Comparison of ENCODE assay signal across 11 cellular contexts in the genomic region with DNA sequence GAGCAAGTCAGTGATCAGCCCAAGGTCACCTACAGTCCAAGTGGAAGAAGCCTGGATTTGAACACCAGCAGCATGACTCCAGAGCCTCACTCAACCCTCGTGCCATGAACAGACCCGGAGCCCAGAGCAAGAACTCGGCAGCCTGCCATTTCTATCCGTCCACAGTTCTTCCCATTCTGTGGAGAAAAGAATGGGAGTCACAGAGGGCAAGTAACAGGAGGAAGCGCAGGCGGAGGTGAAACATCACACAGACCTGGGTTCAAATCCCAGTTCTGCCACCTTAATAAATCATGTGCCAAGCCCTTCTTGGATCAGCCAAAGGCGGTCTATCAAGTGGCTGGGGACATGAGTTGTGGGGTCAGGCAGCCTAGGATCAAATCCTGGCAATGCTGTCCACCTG. TPM values are rescaled to one million over a fixed set of nuclear protein-coding genes. Genes with fewer than 3 reads are reported as not detected.
DNase-seq lines count a peak whose midpoint lies in the region; ATAC-seq, FAIRE-seq and TF ChIP-seq lines count a peak whose summit lies in the region.
"Had no signal": no experiment of that assay in that cellular context is flagged by ENCODE, and none has a peak within 500 bp of the region (broad histone marks: within the 10 kb centered on the region; RNA-seq: fewer than 3 reads in every experiment).

No MANE protein-coding gene starts in this region.

- intact Hi-C loops in GM12878 (cut with micrococcal nuclease; ENCODE audit: unreplicated experiment): no loop called here

- peak; percentile 3 for DNase-seq in H7
- no peak for DNase-seq in GM12878 (ENCODE audit: low read depth, low spot score)
- no peak for DNase-seq in naive B cell
- no peak for DNase-seq in NCI-H510A (lab: John Stamatoyannopoulos, UW)
- no peak for DNase-seq in NCI-H510A treated with DMSO at 0.1 percent for 48 hours (lab: John Stamatoyannopoulos, UW)
- no peak for DNase-seq in activated CD4-positive, CD25-positive, alpha-beta regulatory T cell (lab: John Stamatoyannopoulos, UW)
- no peak for DNase-seq in dedifferentiated amniotic fluid mesenchymal stem cell (ENCODE audit: extremely low spot score)
- DNase-seq: Caco-2, NCI-H524 treated with DMSO at 0.1 percent for 48 hours had no signal

- H3K27ac Mint-ChIP-seq in naive B cell: peak overlapping the region; percentile 56 to 96 (median 87)

- POLR2A ChIA-PET in GM12878 (lab: Charles Lee): interaction anchor here (0.6 to 1.4 kb wide), 3 partner anchors 11 to 36 kb away, joined by 3 read pairs; no protein-coding TSS in a partner anchor

- H3K27me3 Mint-ChIP-seq in naive B cell: no peaks in the 10 kb centered on the region

- H4K20me1 ChIP-seq in GM12878 (ENCODE audit: control insufficient read depth, insufficient read depth): no peaks in the 10 kb centered on the region

- TF ChIP-seq RAD21 in GM12878 (IDR thresholded peaks at IDR 0.05; ENCODE audit: insufficient read depth, low read depth, low read length): no peak

- H2AFZ ChIP-seq in ACC112 (ENCODE audit: low read length, unreplicated experiment) (no peak overlapping the region), GM12878 (ENCODE audit: control insufficient read depth, low read depth, low read length) (no peak overlapping the region)

- no peak for FAIRE-seq in GM12878 (lab: Jason Lieb, UNC)

- H3K27me3 ChIP-seq in ACC112 (ENCODE audit: insufficient read depth, low read length) (no peaks in the 10 kb centered on the region), H7 (ENCODE audit: control insufficient read depth, insufficient read depth, low read length) (peaks cover 23% of the 10 kb centered on the region), GM12878 (replicated peaks in 1 of 2; ENCODE audit: control insufficient read depth in 2 of 2, insufficient read depth in 2 of 2, low read length in 1 of 2) (no peaks in the 10 kb centered on the region)

- no peaks in the 10 kb centered on the region for H3K9me3 Mint-ChIP-seq in naive B cell

- no peaks in the 10 kb centered on the region for H3K36me3 ChIP-seq in ACC112 (ENCODE audit: insufficient read depth, low read length)
- H3K36me3 ChIP-seq in H7 (replicated peaks; ENCODE audit: control insufficient read depth, insufficient read depth, low read length): no peaks in the 10 kb centered on the region
- H3K36me3 ChIP-seq in GM12878 (ENCODE audit: control insufficient read depth in 2 of 2, insufficient read depth in 2 of 2, low read length in 1 of 2): peaks cover 0 to 2% of the 10 kb centered on the region in 2 experiments; a peak in 1 of 4 replicates
- H3K36me3 ChIP-seq: prostate gland had no signal

- H3K36me3 Mint-ChIP-seq in naive B cell: no peaks in the 10 kb centered on the region

- 5% methylated on average over 7 of the region's 7 CpGs for WGBS in GM12878 (ENCODE audit: insufficient coverage, insufficient replicate concordance, low lambda C conversion rate, missing lambda C conversion rate)

- H3K4me3 ChIP-seq in ACC112 (ENCODE audit: low read depth, low read length) (no peak overlapping the region), H7 (ENCODE audit: insufficient read depth, low read depth, low read length) (no peak overlapping the region), GM12878 (peak overlapping the region; percentile 99)
- H3K4me3 ChIP-seq: prostate gland had no signal

- H3K79me2 ChIP-seq in ACC112 (ENCODE audit: control insufficient read depth, insufficient read depth, low read length, unreplicated experiment): peaks cover 5% of the 10 kb centered on the region
- H3K79me2 ChIP-seq in GM12878 (ENCODE audit: control insufficient read depth, insufficient read depth, low read length): peaks cover 91% of the 10 kb centered on the region

- CTCF ChIA-PET in GM12878 (lab: Yijun Ruan, JAX): interaction anchor here (0.6 to 0.9 kb wide), 4 partner anchors 82 to 166 kb away, joined by 3 to 4 read pairs (median 3); no protein-coding TSS in a partner anchor

- peak overlapping the region; percentile 91 to 99 (median 96) for H3K4me3 Mint-ChIP-seq in naive B cell

- peaks cover 5 to 83% (median 70%) of the 10 kb centered on the region in 3 donors for H3K4me1 Mint-ChIP-seq in naive B cell

- no peak for TF ChIP-seq EP300 in GM12878 (IDR thresholded peaks at IDR 0.05; ENCODE audit: borderline replicate concordance in 1 of 2, control insufficient read depth in 1 of 2, low read depth in 2 of 2, low read length in 2 of 2)

- RAD21 ChIA-PET in GM12878 (lab: Charles Lee; ENCODE audit: unreplicated experiment): interaction anchor here (0.6 to 3.5 kb wide), 11 partner anchors 23 to 166 kb away, joined by 3 to 17 read pairs (median 4); no protein-coding TSS in a partner anchor

- H3K9me3 ChIP-seq in GM12878 (replicated peaks; ENCODE audit: control insufficient read depth, insufficient read depth, low read length): no peaks in the 10 kb centered on the region
- H3K9me3 ChIP-seq: Caco-2, prostate gland had no signal

- H3K27ac ChIP-seq in ACC112 (ENCODE audit: low read depth, low read length): peak overlapping the region; percentile 11; the same call in 1 of the 2 replicates
- H3K27ac ChIP-seq in GM12878 (ENCODE audit: control insufficient read depth, insufficient read depth): peak overlapping the region; percentile 86

- no peak for ATAC-seq in GM12878
- ATAC-seq in naive B cell (ENCODE audit: low read depth in 2 of 2): no peak

- SMC1A ChIA-PET in GM12878 (lab: Charles Lee; ENCODE audit: uncharacterized antibody, unreplicated experiment): interaction anchor here (0.9 to 1.5 kb wide), 9 partner anchors 33 to 203 kb away, joined by 3 to 11 read pairs (median 5); no protein-coding TSS in a partner anchor

- BruUV-seq in GM12878 (replicated peaks; lab: Mats Ljungman, UMichigan): no TSS peak

- peak overlapping the region; percentile 88 for H3K4me2 ChIP-seq in GM12878 (ENCODE audit: control insufficient read depth, insufficient read depth)

- H3K4me1 ChIP-seq in ACC112 (ENCODE audit: control insufficient read depth, insufficient read depth, low read length, unreplicated experiment) (peaks cover 30% of the 10 kb centered on the region), GM12878 (ENCODE audit: control insufficient read depth, insufficient read depth, low read length) (peaks cover 46% of the 10 kb centered on the region)
- H3K4me1 ChIP-seq: prostate gland had no signal

- TF ChIP-seq CTCF in GM12878 (IDR thresholded peaks at IDR 0.05 in 2 of 3, conservative IDR thresholded peaks at IDR 0.05 in 1 of 3; ENCODE audit: control insufficient read depth in 2 of 3, extremely low read depth in 1 of 3, insufficient read depth in 1 of 3, low read depth in 3 of 3, low read length in 3 of 3): no peak

- peak overlapping the region; percentile 94 for H3K9ac ChIP-seq in GM12878 (ENCODE audit: control insufficient read depth, insufficient read depth, low read length)

- TF ChIP-seq POLR2A in GM12878 (IDR thresholded peaks at IDR 0.05; ENCODE audit: low read depth, low read length): no peak

- in situ Hi-C loops in GM12878 (cut with MboI): no loop called here

TF ChIP-seq in GM12878, 131 proteins besides CTCF, POLR2A, EP300 and RAD21 (continues in another document):
- peak; percentile 23; the same call in 1 of the 2 replicates for TF ChIP-seq ZNF207 (IDR thresholded peaks at IDR 0.05; ENCODE audit: borderline replicate concordance)
- TF ChIP-seq CREM (IDR thresholded peaks at IDR 0.05; ENCODE audit: low read depth): no peak
- no peak for TF ChIP-seq TCF7 (IDR thresholded peaks at IDR 0.05; ENCODE audit: borderline replicate concordance)
- no peak for TF ChIP-seq NRF1 (conservative IDR thresholded peaks at IDR 0.05; ENCODE audit: low read depth, low read length)
- TF ChIP-seq, protein P1, sequence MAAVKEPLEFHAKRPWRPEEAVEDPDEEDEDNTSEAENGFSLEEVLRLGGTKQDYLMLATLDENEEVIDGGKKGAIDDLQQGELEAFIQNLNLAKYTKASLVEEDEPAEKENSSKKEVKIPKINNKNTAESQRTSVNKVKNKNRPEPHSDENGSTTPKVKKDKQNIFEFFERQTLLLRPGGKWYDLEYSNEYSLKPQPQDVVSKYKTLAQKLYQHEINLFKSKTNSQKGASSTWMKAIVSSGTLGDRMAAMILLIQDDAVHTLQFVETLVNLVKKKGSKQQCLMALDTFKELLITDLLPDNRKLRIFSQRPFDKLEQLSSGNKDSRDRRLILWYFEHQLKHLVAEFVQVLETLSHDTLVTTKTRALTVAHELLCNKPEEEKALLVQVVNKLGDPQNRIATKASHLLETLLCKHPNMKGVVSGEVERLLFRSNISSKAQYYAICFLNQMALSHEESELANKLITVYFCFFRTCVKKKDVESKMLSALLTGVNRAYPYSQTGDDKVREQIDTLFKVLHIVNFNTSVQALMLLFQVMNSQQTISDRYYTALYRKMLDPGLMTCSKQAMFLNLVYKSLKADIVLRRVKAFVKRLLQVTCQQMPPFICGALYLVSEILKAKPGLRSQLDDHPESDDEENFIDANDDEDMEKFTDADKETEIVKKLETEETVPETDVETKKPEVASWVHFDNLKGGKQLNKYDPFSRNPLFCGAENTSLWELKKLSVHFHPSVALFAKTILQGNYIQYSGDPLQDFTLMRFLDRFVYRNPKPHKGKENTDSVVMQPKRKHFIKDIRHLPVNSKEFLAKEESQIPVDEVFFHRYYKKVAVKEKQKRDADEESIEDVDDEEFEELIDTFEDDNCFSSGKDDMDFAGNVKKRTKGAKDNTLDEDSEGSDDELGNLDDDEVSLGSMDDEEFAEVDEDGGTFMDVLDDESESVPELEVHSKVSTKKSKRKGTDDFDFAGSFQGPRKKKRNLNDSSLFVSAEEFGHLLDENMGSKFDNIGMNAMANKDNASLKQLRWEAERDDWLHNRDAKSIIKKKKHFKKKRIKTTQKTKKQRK (IDR thresholded peaks at IDR 0.05; ENCODE audit: low read depth, low read length): no peak

RNA-seq across cellular contexts. Expression of a gene that starts 4.3 kb away (rescaled TPM):
- total RNA-seq in H7 (2014; rRNA removed; shearing (Covaris generic)): 36.0 and 37.6 TPM in 2 replicates
- total RNA-seq in GM12878 (2013; cell fraction: nucleolus; rRNA removed): 138 and 148 TPM in 2 replicates
- total RNA-seq in GM12878 (2014; rRNA removed): 79.5 and 82.6 TPM in 2 replicates
- 41.9 and 48.6 TPM in 2 replicates for total RNA-seq in GM12878 (2014; rRNA removed; fragmentation: Illumina TruSeq; extraction: Trizol)
- total RNA-seq in GM12878 (2021): 108 and 114 TPM in 2 replicates
- 23.6 TPM for polyA plus RNA-seq in GM12878 (2011; ENCODE audit: low read depth)
- polyA plus RNA-seq in GM12878 (2011; rRNA removed): 16.3 and 29.3 TPM in 2 replicates
- 30.8 and 32.4 TPM in 2 replicates for polyA plus RNA-seq in GM12878 (2011; cell fraction: cytosol; rRNA removed)
- 74.6 and 90.7 TPM in 2 replicates for polyA plus RNA-seq in GM12878 (2011; cell fraction: nucleus; rRNA removed)
- polyA plus RNA-seq in GM12878 (2012): 56.3 and 62.3 TPM in 2 replicates
- polyA plus RNA-seq in GM12878 (2014; fragmentation: Illumina TruSeq; extraction: Trizol): 25.2 and 49.0 TPM in 2 replicates
- polyA plus RNA-seq in GM12878 (2014; fragmentation: Nextera tagmentation; extraction: Ambion mirVana): 1 to 10 TPM; 2.6 to 6.7 TPM
- 60.5 and 76.1 TPM in 2 replicates for polyA plus RNA-seq in GM12878 (2014; rRNA removed)
- polyA plus RNA-seq in GM12878 (2016; fragmentation: Nextera tagmentation; extraction: Ambion mirVana): 10 to 100 TPM; 17.7 to 22.1 TPM
- polyA minus RNA-seq in GM12878 (2011; rRNA and poly(A)+ RNA removed): 42.1 and 65.5 TPM in 2 replicates
- 21.6 and 22.1 TPM in 2 replicates for polyA minus RNA-seq in GM12878 (2011; cell fraction: cytosol; rRNA and poly(A)+ RNA removed)
- polyA minus RNA-seq in GM12878 (2011; cell fraction: nucleus; rRNA and poly(A)+ RNA removed): 31.8 and 50.9 TPM in 2 replicates
- 10 to 100 TPM; 13.3 to 37.5 (median 17.1) TPM for polyA plus RNA-seq in naive B cell (ENCODE audit: low read depth in 6 of 6)
